25 cellular contexts compared by ENCODE assay signal in the genomic region with DNA sequence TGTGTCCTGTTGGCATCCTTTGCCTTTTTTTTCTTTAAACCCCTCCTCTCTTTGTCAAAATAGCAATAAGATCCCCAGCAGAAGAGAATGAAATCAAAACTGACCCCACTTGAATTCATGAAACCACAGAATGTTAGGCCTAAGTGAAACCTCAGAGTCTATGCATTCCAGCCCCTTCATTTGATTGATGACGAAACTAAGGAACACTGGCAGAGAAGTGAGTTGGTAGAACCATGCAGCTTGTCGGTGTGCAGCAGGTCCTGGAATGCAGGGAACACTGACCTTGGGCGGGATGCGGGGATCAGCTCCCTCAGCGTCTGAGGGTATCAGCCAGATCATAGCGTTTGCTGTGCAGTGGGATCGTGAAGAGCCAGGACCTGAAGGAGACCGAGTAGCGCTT. TPM values are rescaled to one million over a fixed set of nuclear protein-coding genes. Genes with fewer than 3 reads are reported as not detected.
DNase-seq lines count a peak whose midpoint lies in the region; ATAC-seq and TF ChIP-seq lines count a peak whose summit lies in the region.
"Had no signal": no experiment of that assay in that cellular context is flagged by ENCODE, and none has a peak within 500 bp of the region (broad histone marks: within the 10 kb centered on the region; RNA-seq: fewer than 3 reads in every experiment).

No MANE protein-coding gene starts in this region.

- H3K27me3 Mint-ChIP-seq in stimulated activated naive CD8-positive, alpha-beta T cell treated with anti-CD3 and anti-CD28 coated beads, Interleukin-15, Interleukin-2, amounts not matched to agents 100 ng/mL and 50 ng/mL, for 24 hours = no peaks in the 10 kb centered on the region
- no peaks in the 10 kb centered on the region for H3K27me3 Mint-ChIP-seq in memory B cell
- H3K27me3 Mint-ChIP-seq: activated naive CD8-positive, alpha-beta T cell treated with anti-CD3 and anti-CD28 coated beads for 36 hours had no signal

- DNase-seq in stimulated activated naive CD8-positive, alpha-beta T cell treated with anti-CD3 and anti-CD28 coated beads, Interleukin-15, Interleukin-2, amounts not matched to agents 100 U/mL and 50 U/mL, for 24 hours = no peak
- DNase-seq in adipocyte (ENCODE audit: low read depth) (peak; percentile 36), memory B cell (ENCODE audit: low spot score in 2 of 2) (no peak), ascending aorta (ENCODE audit: low spot score in 2 of 2) (no peak)
- DNase-seq: activated CD4-positive, alpha-beta T cell treated with anti-CD3 and anti-CD28 coated beads, Interleukin-2, amount 50 U/mL, for 48 hours; activated naive CD8-positive, alpha-beta T cell treated with anti-CD3 and anti-CD28 coated beads for 36 hours; activated T-cell treated with anti-CD3 and anti-CD28 coated beads, Interleukin-2, amount 50 U/mL, for 1 hour; DMS153; effector CD4-positive, alpha-beta T cell; GOT3; heart right ventricle; immature natural killer cell; lower lobe of right lung; NCI-H2081; NCI-H524; stimulated activated CD4-positive, alpha-beta T cell treated with anti-CD3 and anti-CD28 coated beads, Interleukin-2, amount 100 ng/mL, for 48 hours; T-helper 1 cell; WERI-Rb-1 had no signal

- peaks cover 24% of the 10 kb centered on the region for H3K4me1 Mint-ChIP-seq in stimulated activated naive CD8-positive, alpha-beta T cell treated with anti-CD3 and anti-CD28 coated beads, Interleukin-15, Interleukin-2, amounts not matched to agents 100 ng/mL and 50 ng/mL, for 24 hours (ENCODE audit: low read depth)
- peaks cover 57% of the 10 kb centered on the region for H3K4me1 Mint-ChIP-seq in memory B cell
- H3K4me1 Mint-ChIP-seq: immature natural killer cell had no signal

- TF ChIP-seq CTCF in ascending aorta (IDR thresholded peaks at IDR 0.05) = no peak

- intact Hi-C loops in ascending aorta (cut with DNase I) = no loop called here

- peaks cover 3% of the 10 kb centered on the region for H3K36me3 Mint-ChIP-seq in stimulated activated naive CD8-positive, alpha-beta T cell treated with anti-CD3 and anti-CD28 coated beads, Interleukin-15, Interleukin-2, amounts not matched to agents 100 ng/mL and 50 ng/mL, for 24 hours (ENCODE audit: low read depth)
- H3K36me3 Mint-ChIP-seq in memory B cell = peaks cover 22% of the 10 kb centered on the region
- H3K36me3 Mint-ChIP-seq: immature natural killer cell had no signal

- H3K27ac ChIP-seq in ascending aorta = no peak overlapping the region
- H3K27ac ChIP-seq: C4-2B, heart right ventricle, lower lobe of right lung, parathyroid adenoma, thoracic aorta, WERI-Rb-1 had no signal

- H3K4me3 ChIP-seq in adipocyte (ENCODE audit: low read length) (no peak overlapping the region), ascending aorta (no peak overlapping the region)
- H3K4me3 ChIP-seq: heart right ventricle, lower lobe of right lung, thoracic aorta had no signal

- no peak for ATAC-seq in stimulated activated naive CD8-positive, alpha-beta T cell treated with anti-CD3 and anti-CD28 coated beads, Interleukin-15, Interleukin-2, amounts not matched to agents 100 U/mL and 50 U/mL, for 24 hours
- ATAC-seq in memory B cell (ENCODE audit: low read depth) (no peak), GM18519 (IDR thresholded peaks at IDR 0.05; ENCODE audit: low FRiP score, unreplicated experiment) (no peak), GM19324 (IDR thresholded peaks at IDR 0.05; ENCODE audit: low FRiP score, unreplicated experiment) (no peak), HG02678 (IDR thresholded peaks at IDR 0.05; ENCODE audit: unreplicated experiment) (no peak)
- ATAC-seq: heart right ventricle, lower lobe of right lung had no signal

- no peaks in the 10 kb centered on the region for H3K9me3 Mint-ChIP-seq in stimulated activated naive CD8-positive, alpha-beta T cell treated with anti-CD3 and anti-CD28 coated beads, Interleukin-15, Interleukin-2, amounts not matched to agents 100 ng/mL and 50 ng/mL, for 24 hours
- H3K9me3 Mint-ChIP-seq in memory B cell = no peaks in the 10 kb centered on the region
- H3K9me3 Mint-ChIP-seq: activated naive CD8-positive, alpha-beta T cell treated with anti-CD3 and anti-CD28 coated beads for 36 hours had no signal

- H3K36me3 ChIP-seq in adipocyte (ENCODE audit: control insufficient read depth, insufficient read depth, low read length, severe bottlenecking) (no peaks in the 10 kb centered on the region), ascending aorta (no peaks in the 10 kb centered on the region)
- H3K36me3 ChIP-seq: heart right ventricle, lower lobe of right lung, thoracic aorta had no signal

- H3K4me1 ChIP-seq in adipocyte (ENCODE audit: control insufficient read depth, insufficient read depth, low read length) (peaks cover 14% of the 10 kb centered on the region), ascending aorta (no peaks in the 10 kb centered on the region)
- H3K4me1 ChIP-seq: parathyroid adenoma had no signal

- H3K27me3 ChIP-seq in adipocyte (replicated peaks; ENCODE audit: control insufficient read depth, insufficient read depth, low read length) = no peaks in the 10 kb centered on the region
- H3K27me3 ChIP-seq in ascending aorta = no peaks in the 10 kb centered on the region
- H3K27me3 ChIP-seq: heart right ventricle had no signal

- peak overlapping the region; percentile 41 for H3K27ac Mint-ChIP-seq in stimulated activated naive CD8-positive, alpha-beta T cell treated with anti-CD3 and anti-CD28 coated beads, Interleukin-15, Interleukin-2, amounts not matched to agents 100 ng/mL and 50 ng/mL, for 24 hours
- peak overlapping the region; percentile 45 for H3K27ac Mint-ChIP-seq in memory B cell
- H3K27ac Mint-ChIP-seq: activated naive CD8-positive, alpha-beta T cell treated with anti-CD3 and anti-CD28 coated beads for 36 hours; immature natural killer cell had no signal

- H3K9me3 ChIP-seq in adipocyte (ENCODE audit: control insufficient read depth, low read length) = no peaks in the 10 kb centered on the region
- H3K9me3 ChIP-seq in ascending aorta = no peaks in the 10 kb centered on the region
- H3K9me3 ChIP-seq: heart right ventricle, lower lobe of right lung, thoracic aorta had no signal

- H3K4me3 Mint-ChIP-seq in stimulated activated naive CD8-positive, alpha-beta T cell treated with anti-CD3 and anti-CD28 coated beads, Interleukin-15, Interleukin-2, amounts not matched to agents 100 ng/mL and 50 ng/mL, for 24 hours = no peak overlapping the region
- no peak overlapping the region for H3K4me3 Mint-ChIP-seq in memory B cell
- H3K4me3 Mint-ChIP-seq: activated naive CD8-positive, alpha-beta T cell treated with anti-CD3 and anti-CD28 coated beads for 36 hours; immature natural killer cell had no signal

- no peak overlapping the region for H3K9ac ChIP-seq in adipocyte (ENCODE audit: low read length)
- H3K9ac ChIP-seq: parathyroid adenoma had no signal

RNA-seq across cellular contexts. Expression of a gene that starts 57.5 kb away (rescaled TPM):
- 74.9 TPM for total RNA-seq in ascending aorta
